In the genomic region with DNA sequence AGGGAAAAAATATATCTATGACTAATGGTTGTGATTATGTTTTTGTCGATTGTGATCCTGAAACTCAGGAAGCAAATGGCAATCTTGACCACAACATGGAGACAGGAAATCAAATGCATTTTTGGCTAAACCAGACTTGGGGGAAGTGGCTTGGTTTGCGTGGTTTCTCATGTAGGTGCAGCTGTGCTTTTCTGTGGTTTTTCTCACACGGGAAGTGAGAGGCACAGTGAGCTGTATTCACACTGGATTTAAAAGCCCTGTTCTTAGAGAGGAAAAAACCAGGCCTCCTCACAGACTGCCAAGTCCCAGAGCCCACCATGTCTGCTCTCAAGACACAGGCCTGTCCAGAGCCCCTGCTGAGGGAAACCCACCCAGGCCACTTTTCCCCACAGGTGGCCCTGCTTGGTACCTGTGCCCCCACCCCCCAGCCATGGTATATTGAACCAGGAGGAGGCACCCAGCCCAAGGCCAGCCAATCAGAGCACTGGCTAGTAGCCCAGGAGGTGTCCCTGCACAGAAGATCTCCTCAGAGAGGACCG, we compare ENCODE assay signal across 8 cellular contexts. TPM values are rescaled to one million over a fixed set of nuclear protein-coding genes. Genes with fewer than 3 reads are reported as not detected.
DNase-seq lines count a peak whose midpoint lies in the region; ATAC-seq, FAIRE-seq and TF ChIP-seq lines count a peak whose summit lies in the region.

No MANE protein-coding gene starts in this region.

- H3K4me2 ChIP-seq in astrocyte (ENCODE audit: low read length), result peak overlapping the region; percentile 82

- peak; percentile 87 for DNase-seq in activated naive CD4-positive, alpha-beta T cell treated with anti-CD3 and anti-CD28 coated beads for 36 hours
- DNase-seq in activated naive CD4-positive, alpha-beta T cell (lab: John Stamatoyannopoulos, UW), result no peak
- DNase-seq in SKM-1 treated with dmso at 0.1 percent for 144 hours (lab: John Stamatoyannopoulos, UW; ENCODE audit: unreplicated experiment) (peak; percentile 32), astrocyte (ENCODE audit: low read depth) (peak; percentile 100), lower lobe of right lung (no peak), transverse colon (peak; percentile 54), DMS79 (lab: John Stamatoyannopoulos, UW) (no peak)

- WGBS in transverse colon (ENCODE audit: low coverage in 1 of 2), 2 donors, result 44 to 45% methylated on average over 3 to 4 of the region's 4 CpGs

- peak overlapping the region; percentile 76 for H3K27ac Mint-ChIP-seq in activated naive CD4-positive, alpha-beta T cell treated with anti-CD3 and anti-CD28 coated beads for 36 hours
- H3K27ac Mint-ChIP-seq in astrocyte (ENCODE audit: unreplicated experiment), result peak overlapping the region; percentile 100

- peaks cover 4% of the 10 kb centered on the region for H3K27me3 Mint-ChIP-seq in activated naive CD4-positive, alpha-beta T cell treated with anti-CD3 and anti-CD28 coated beads for 36 hours (ENCODE audit: low read depth)
- H3K27me3 Mint-ChIP-seq in astrocyte (ENCODE audit: low read depth, unreplicated experiment), result no peaks in the 10 kb centered on the region

- peak overlapping the region; percentile 36 for H3K4me3 Mint-ChIP-seq in activated naive CD4-positive, alpha-beta T cell treated with anti-CD3 and anti-CD28 coated beads for 36 hours
- peak overlapping the region; percentile 64 for H3K4me3 Mint-ChIP-seq in astrocyte (ENCODE audit: unreplicated experiment)

- H3K4me1 ChIP-seq in astrocyte (ENCODE audit: insufficient read depth, low read length), result peaks cover 47% of the 10 kb centered on the region
- peaks cover 23% of the 10 kb centered on the region for H3K4me1 ChIP-seq in lower lobe of right lung
- H3K4me1 ChIP-seq in transverse colon, result peaks cover 0 to 23% (median 11%) of the 10 kb centered on the region in 4 donors

- ATAC-seq in HG03108 (IDR thresholded peaks at IDR 0.05; ENCODE audit: unreplicated experiment), result peak; percentile 87
- ATAC-seq in lower lobe of right lung, result peak; percentile 44 to 47

- H3K36me3 ChIP-seq in astrocyte (ENCODE audit: insufficient read depth, low read length) (no peaks in the 10 kb centered on the region), lower lobe of right lung (no peaks in the 10 kb centered on the region), transverse colon (no peaks in the 10 kb centered on the region)

- no peaks in the 10 kb centered on the region for H3K79me2 ChIP-seq in astrocyte (ENCODE audit: insufficient read depth, low read length)

- in situ Hi-C loops in transverse colon (cut with MboI; ENCODE audit: low pct_ligation_motif_present in 1 of 4, low pct_unique_long_range_greater_than_20kb in 1 of 4, low sequenced_read_pairs in 3 of 4), result loop anchor here in 2 of 4 donors (25.0 kb wide), 2 partner anchors 165 to 615 kb away; a partner anchor contains a TSS

- no peak for TF ChIP-seq EP300 in transverse colon (IDR thresholded peaks at IDR 0.05; ENCODE audit: low read depth)

- FAIRE-seq in astrocyte (lab: Jason Lieb, UNC), result no peak

- no peak overlapping the region for H2AFZ ChIP-seq in astrocyte (ENCODE audit: low read depth, low read length)

- H3K9me3 ChIP-seq in astrocyte (ENCODE audit: insufficient read depth, low read depth, low read length) (peaks cover 5% of the 10 kb centered on the region), lower lobe of right lung (no peaks in the 10 kb centered on the region), transverse colon (no peaks in the 10 kb centered on the region)

- H3K4me3 ChIP-seq in astrocyte (ENCODE audit: insufficient read depth, low read depth, low read length) (peak overlapping the region; percentile 42), lower lobe of right lung (no peak overlapping the region), transverse colon (no peak overlapping the region)

- H3K9me3 Mint-ChIP-seq in activated naive CD4-positive, alpha-beta T cell treated with anti-CD3 and anti-CD28 coated beads for 36 hours, result no peaks in the 10 kb centered on the region
- peaks cover 2% of the 10 kb centered on the region for H3K9me3 Mint-ChIP-seq in astrocyte (ENCODE audit: unreplicated experiment)

- CTCF ChIA-PET in activated naive CD4-positive, alpha-beta T cell treated with anti-CD3 and anti-CD28 coated beads for 36 hours (lab: Charles Lee), result interaction anchor here (0.6 to 2.6 kb wide), 3 partner anchors 13 to 153 kb away, joined by 3 to 5 read pairs (median 3); no protein-coding TSS in a partner anchor

- peaks cover 4% of the 10 kb centered on the region for H3K36me3 Mint-ChIP-seq in activated naive CD4-positive, alpha-beta T cell treated with anti-CD3 and anti-CD28 coated beads for 36 hours (ENCODE audit: low read depth)
- H3K36me3 Mint-ChIP-seq in astrocyte (ENCODE audit: low read depth, unreplicated experiment), result peaks cover 6% of the 10 kb centered on the region

- H3K27me3 ChIP-seq in astrocyte (ENCODE audit: insufficient read depth, low read length) (no peaks in the 10 kb centered on the region), lower lobe of right lung (ENCODE audit: low read depth) (no peaks in the 10 kb centered on the region), transverse colon (no peaks in the 10 kb centered on the region)

- TF ChIP-seq POLR2A in transverse colon (IDR thresholded peaks at IDR 0.05), result no peak

- H4K20me1 ChIP-seq in astrocyte (ENCODE audit: insufficient read depth, low read length), result no peaks in the 10 kb centered on the region

- H3K9ac ChIP-seq in astrocyte (ENCODE audit: low read length), result peak overlapping the region; percentile 93

- TF ChIP-seq CTCF in astrocyte (IDR thresholded peaks at IDR 0.05; ENCODE audit: insufficient read depth, low read depth, low read length) (no peak), lower lobe of right lung (IDR thresholded peaks at IDR 0.05) (no peak), transverse colon (IDR thresholded peaks at IDR 0.05) (no peak)

- H3K4me1 Mint-ChIP-seq in activated naive CD4-positive, alpha-beta T cell treated with anti-CD3 and anti-CD28 coated beads for 36 hours (ENCODE audit: low read depth), result peaks cover 35% of the 10 kb centered on the region
- peaks cover 46% of the 10 kb centered on the region for H3K4me1 Mint-ChIP-seq in astrocyte (ENCODE audit: low read depth, unreplicated experiment)

- intact Hi-C loops in activated naive CD4-positive, alpha-beta T cell treated with anti-CD3 and anti-CD28 coated beads for 36 hours (cut with micrococcal nuclease), result loop anchor here (1.0 to 5.0 kb wide), 8 partner anchors 11 to 660 kb away; a partner anchor contains a TSS
- intact Hi-C loops in lower lobe of right lung (cut with DNase I) (no loop called here), transverse colon (cut with DNase I; ENCODE audit: low total_unique reads) (no loop called here)

- H3K27ac ChIP-seq in astrocyte (ENCODE audit: low read depth, low read length) (peak overlapping the region; percentile 100), lower lobe of right lung (peak overlapping the region; percentile 53), transverse colon (peak overlapping the region; percentile 58 to 82 (median 76))

RNA-seq across cellular contexts. Expression of a gene that starts 46.2 kb away (rescaled TPM):
- 1 to 10 TPM; 8.7 to 9.7 TPM for total RNA-seq in activated naive CD4-positive, alpha-beta T cell treated with anti-CD3 and anti-CD28 coated beads for 36 hours
- total RNA-seq in astrocyte (16.2 and 19.0 TPM in 2 replicates), lower lobe of right lung (24.2 TPM), transverse colon (10 to 100 TPM; 21.3 to 49.6 (median 36.3) TPM)

RNA-seq across cellular contexts. Expression of a gene that starts 46.3 kb away (rescaled TPM):
- total RNA-seq in activated naive CD4-positive, alpha-beta T cell treated with anti-CD3 and anti-CD28 coated beads for 36 hours, result 10 to 100 TPM; 25.3 to 26.5 TPM
- 17.3 and 17.8 TPM in 2 replicates for total RNA-seq in astrocyte
- 21.2 TPM for total RNA-seq in lower lobe of right lung
- 10 to 100 TPM in 3 of 4 donors, 1 to 10 TPM in 1; 7.5 to 21.3 (median 17.1) TPM for total RNA-seq in transverse colon

Comparison
In these comparisons a context has a peak if more than half of its experiments do, and no peak if none do; other contexts are left out.
1. DNase-seq: peak in activated naive CD4-positive, alpha-beta T cell treated with anti-CD3 and anti-CD28 coated beads for 36 hours (single experiment), SKM-1 treated with dmso at 0.1 percent for 144 hours (single experiment), astrocyte (single experiment) and transverse colon (single experiment); none in activated naive CD4-positive, alpha-beta T cell (0 of 4), lower lobe of right lung (single experiment) and DMS79 (single experiment).
2. Peak in every context shown above with its lines, with median percentiles within 50 percentile points of each other: H3K27ac ChIP-seq.